Comparison of ENCODE assay signal across 8 cellular contexts in the genomic region with DNA sequence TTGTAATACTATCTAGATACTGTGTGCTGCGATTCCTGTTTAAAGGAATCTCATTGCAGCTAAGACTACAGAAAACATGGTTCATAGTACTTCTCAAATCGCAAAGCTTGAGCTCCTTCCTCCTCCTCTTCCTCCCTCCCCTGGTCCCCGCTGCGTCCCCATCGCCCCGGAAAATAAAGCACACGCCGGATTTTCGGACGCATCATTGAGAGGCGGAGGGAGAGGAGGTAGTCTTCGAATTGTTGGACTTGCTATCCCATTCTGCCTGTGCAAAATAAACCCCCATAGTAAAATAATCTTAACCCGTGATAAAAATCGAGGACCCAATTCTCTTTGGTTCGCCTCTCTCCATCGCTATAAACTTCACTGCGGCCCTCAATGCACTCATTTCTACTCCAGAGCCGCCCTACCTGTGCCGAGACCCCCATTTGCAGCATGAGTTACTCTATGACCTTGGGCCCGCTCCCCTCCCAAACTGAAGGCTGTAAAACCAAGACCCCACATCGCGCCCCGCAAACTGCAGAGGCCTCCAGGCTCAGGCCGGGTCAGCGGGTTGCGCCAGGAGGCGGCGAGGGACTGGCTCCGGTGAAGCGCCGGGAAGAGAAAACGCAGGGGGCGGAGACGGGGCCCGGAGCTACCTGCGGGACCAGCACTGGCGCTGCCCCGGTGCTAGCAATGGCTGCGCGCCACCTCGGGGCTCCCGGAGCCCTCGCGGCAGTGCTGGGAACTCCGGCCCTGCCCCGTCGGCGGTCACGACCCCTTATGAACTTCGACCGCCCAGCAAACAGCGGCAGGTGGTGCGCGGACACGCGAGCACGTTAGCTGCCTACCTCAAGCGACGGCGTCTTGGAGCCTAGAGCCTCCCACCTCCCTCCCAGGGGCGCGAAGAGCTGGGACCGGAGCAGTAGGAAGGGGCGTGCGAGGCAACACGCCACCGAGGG. TPM values are rescaled to one million over a fixed set of nuclear protein-coding genes. Genes with fewer than 3 reads are reported as not detected.
DNase-seq lines count a peak whose midpoint lies in the region; ATAC-seq and TF ChIP-seq lines count a peak whose summit lies in the region.

No MANE protein-coding gene starts in this region.

- peak; percentile 42 for ATAC-seq in GM19438 (IDR thresholded peaks at IDR 0.05; ENCODE audit: low read depth, unreplicated experiment)
- peak; percentile 32 for ATAC-seq in HG03457 (IDR thresholded peaks at IDR 0.05; ENCODE audit: unreplicated experiment)

- DNase-seq in NCI-H1417 (lab: John Stamatoyannopoulos, UW) (peak; percentile 46 to 97 (median 69)), NCI-H1417 treated with DMSO at 0.1 percent for 48 hours (lab: John Stamatoyannopoulos, UW) (no peak), RKO (ENCODE audit: low spot score) (peak; percentile 49), cerebellum (ENCODE audit: low spot score) (peak; percentile 53), kidney epithelial cell (ENCODE audit: low read depth) (no peak)
- DNase-seq in stimulated activated CD8-positive, alpha-beta memory T cell treated with anti-CD3 and anti-CD28 coated beads, Interleukin-15, amount 100 ng/mL, for 24 hours (ENCODE audit: low read depth): peak; percentile 7

- peak overlapping the region; percentile 97 for H3K4me3 ChIP-seq in kidney epithelial cell (ENCODE audit: low read depth, low read length)

- H3K36me3 ChIP-seq in kidney epithelial cell (ENCODE audit: control insufficient read depth, insufficient read depth, low read length): no peaks in the 10 kb centered on the region

- no peak for TF ChIP-seq CTCF in kidney epithelial cell (IDR thresholded peaks at IDR 0.05; ENCODE audit: insufficient read depth, low read length, poor library complexity, severe bottlenecking)

- no peaks in the 10 kb centered on the region for H3K27me3 ChIP-seq in kidney epithelial cell (ENCODE audit: control insufficient read depth, insufficient read depth, low read length)

RNA-seq across cellular contexts. Expression of a gene that starts 0.6 kb away (rescaled TPM):
- 23.0 TPM for total RNA-seq in cerebellum
- total RNA-seq in kidney epithelial cell: 18.9 and 19.4 TPM in 2 replicates

RNA-seq across cellular contexts. Expression of a gene that starts 12.3 kb away (rescaled TPM):
- total RNA-seq in cerebellum (15.3 TPM), kidney epithelial cell (15.7 and 24.9 TPM in 2 replicates)

Comparison
In these comparisons a context has a peak if more than half of its experiments do, and no peak if none do; other contexts are left out.
1. DNase-seq: peak in NCI-H1417 (3 of 3), RKO (single experiment), cerebellum (single experiment) and stimulated activated CD8-positive, alpha-beta memory T cell treated with anti-CD3 and anti-CD28 coated beads, Interleukin-15, amount 100 ng/mL, for 24 hours (single experiment); none in NCI-H1417 treated with DMSO at 0.1 percent for 48 hours (single experiment) and kidney epithelial cell (single experiment).